ENCODE assay signal across 8 cellular contexts in the genomic region with DNA sequence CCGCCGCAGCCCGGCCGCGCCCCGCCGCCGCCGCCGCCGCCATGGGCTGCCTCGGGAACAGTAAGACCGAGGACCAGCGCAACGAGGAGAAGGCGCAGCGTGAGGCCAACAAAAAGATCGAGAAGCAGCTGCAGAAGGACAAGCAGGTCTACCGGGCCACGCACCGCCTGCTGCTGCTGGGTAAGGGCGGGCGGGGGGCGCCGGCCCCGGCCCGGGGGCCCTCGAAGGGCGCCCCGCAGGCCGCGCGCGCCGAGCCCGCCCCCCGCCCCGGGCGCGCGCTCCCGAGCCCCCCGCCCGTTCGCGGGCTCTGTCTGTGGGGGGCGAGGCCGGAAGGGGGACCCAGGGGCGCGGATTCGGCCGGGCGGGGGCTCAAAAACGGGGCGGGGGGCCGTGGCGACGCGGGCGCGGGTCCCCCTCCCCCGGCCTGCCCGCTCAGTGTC. TPM values are rescaled to one million over a fixed set of nuclear protein-coding genes. Genes with fewer than 3 reads are reported as not detected.
A peak's percentile ranks its signal among the peaks of the same experiment; 100 is the strongest.
DNase-seq lines count a peak whose midpoint lies in the region; ATAC-seq and TF ChIP-seq lines count a peak whose summit lies in the region.

No MANE protein-coding gene starts in this region.

- WGBS in adipose tissue, 3 donors = 0 to 1% (median 1%) methylated on average over 20 to 63 of the region's 63 CpGs
- WGBS in smooth muscle cell (ENCODE audit: low lambda C conversion rate) = no CpG with 5 or more reads among the region's 63 CpGs

- peak; percentile 77 for DNase-seq in activated CD8-positive, alpha-beta memory T cell treated with anti-CD3 and anti-CD28 coated beads for 24 hours
- DNase-seq in activated CD8-positive, alpha-beta memory T cell treated with anti-CD3 and anti-CD28 coated beads, Interleukin-2, amount 50 U/mL, for 4 hours = no peak
- no peak for DNase-seq in smooth muscle cell (lab: John Stamatoyannopoulos, UW; ENCODE audit: unreplicated experiment)

- peak overlapping the region; percentile 54 for H3K4me2 ChIP-seq in OCI-LY1 (ENCODE audit: low read length)
- H3K4me2 ChIP-seq in smooth muscle cell = peak overlapping the region; percentile 96

- peak overlapping the region; percentile 75 for H3K4me3 ChIP-seq in OCI-LY1 (ENCODE audit: low read depth, low read length, poor library complexity, severe bottlenecking)
- H3K4me3 ChIP-seq in iPS-15b (ENCODE audit: low read depth, low read length) = peak overlapping the region; percentile 64
- H3K4me3 ChIP-seq in smooth muscle cell = peak overlapping the region; percentile 100

- H3K9me3 ChIP-seq in OCI-LY1 (ENCODE audit: low read length) = no peaks in the 10 kb centered on the region
- no peaks in the 10 kb centered on the region for H3K9me3 ChIP-seq in iPS-15b (ENCODE audit: control insufficient read depth, insufficient read depth, low read length)
- no peaks in the 10 kb centered on the region for H3K9me3 ChIP-seq in smooth muscle cell (replicated peaks; ENCODE audit: low read depth)

- no peaks in the 10 kb centered on the region for H3K9me2 ChIP-seq in OCI-LY1 (ENCODE audit: low read depth, low read length)

- peak overlapping the region; percentile 84 for H3K9ac ChIP-seq in OCI-LY1 (ENCODE audit: low read length)
- H3K9ac ChIP-seq in iPS-15b (ENCODE audit: low read depth, low read length) = peak overlapping the region; percentile 73
- H3K9ac ChIP-seq in smooth muscle cell (ENCODE audit: low read depth) = peak overlapping the region; percentile 99

- H3K27me3 ChIP-seq in OCI-LY1 (ENCODE audit: insufficient read depth, low read length) (no peaks in the 10 kb centered on the region), iPS-15b (ENCODE audit: control insufficient read depth, insufficient read depth, low read length) (no peaks in the 10 kb centered on the region), smooth muscle cell (ENCODE audit: low read depth) (no peaks in the 10 kb centered on the region)

- H3K27ac ChIP-seq in OCI-LY1 (ENCODE audit: low read depth, low read length, poor library complexity, severe bottlenecking) (peak overlapping the region; percentile 90), adipose tissue (ENCODE audit: low read depth, low read length) (peak overlapping the region; percentile 75), smooth muscle cell (ENCODE audit: low read depth) (peak overlapping the region; percentile 100)

- H4K20me1 ChIP-seq in OCI-LY1 (ENCODE audit: insufficient read depth, low read length) (no peaks in the 10 kb centered on the region), smooth muscle cell (ENCODE audit: low read depth) (peaks cover 43% of the 10 kb centered on the region)

- H3K4me1 ChIP-seq in OCI-LY1 (ENCODE audit: insufficient read depth, low read length, severe bottlenecking) (peaks cover 51% of the 10 kb centered on the region), iPS-15b (ENCODE audit: control insufficient read depth, insufficient read depth, low read length) (peaks cover 30% of the 10 kb centered on the region), smooth muscle cell (ENCODE audit: low read depth) (peaks cover 38% of the 10 kb centered on the region)

- H3K79me2 ChIP-seq in OCI-LY1 (ENCODE audit: insufficient read depth, low read length) (peaks cover 45% of the 10 kb centered on the region), smooth muscle cell (ENCODE audit: low read depth) (peaks cover 49% of the 10 kb centered on the region)

- no peak for TF ChIP-seq CTCF in OCI-LY1 (IDR thresholded peaks at IDR 0.05; ENCODE audit: low read length)
- TF ChIP-seq CTCF in smooth muscle cell (IDR thresholded peaks at IDR 0.05; ENCODE audit: borderline replicate concordance, insufficient read depth, poor library complexity, severe bottlenecking) = no peak

- ATAC-seq in GM21367 (IDR thresholded peaks at IDR 0.05; ENCODE audit: unreplicated experiment) (no peak), HG03442 (IDR thresholded peaks at IDR 0.05; ENCODE audit: unreplicated experiment) (no peak)

- H3F3A ChIP-seq in OCI-LY1 (ENCODE audit: insufficient read depth, low read length) (0 out of 2 replicates have a peak, but pooled peaks cover 4% of the 10 kb centered on the region), smooth muscle cell (ENCODE audit: low read depth) (peaks cover 5% of the 10 kb centered on the region)

- H2AFZ ChIP-seq in OCI-LY1 (ENCODE audit: low read length) = no peak overlapping the region
- no peak overlapping the region for H2AFZ ChIP-seq in smooth muscle cell (ENCODE audit: low read depth)

- H3K36me3 ChIP-seq in OCI-LY1 (ENCODE audit: insufficient read depth, low read length) = peaks cover 18% of the 10 kb centered on the region; the same call in 1 of the 2 replicates
- peaks cover 3% of the 10 kb centered on the region for H3K36me3 ChIP-seq in iPS-15b (ENCODE audit: control insufficient read depth, insufficient read depth, low read length)
- H3K36me3 ChIP-seq in smooth muscle cell (ENCODE audit: low read depth) = no peaks in the 10 kb centered on the region

RNA-seq across cellular contexts. Expression of gene GNAS, which starts 39.2 kb away (rescaled TPM):
- polyA plus RNA-seq in adipose tissue = 100 to 1,000 TPM; 496 to 977 (median 949) TPM
- 1,103 and 1,240 TPM in 2 replicates for total RNA-seq in smooth muscle cell
- polyA plus RNA-seq in smooth muscle cell = 1,914 and 1,960 TPM in 2 replicates

RNA-seq across cellular contexts. Expression of gene GNAS-AS1, which starts 41.0 kb away (rescaled TPM):
- polyA plus RNA-seq in adipose tissue (under 1 TPM; 0.12 to 0.60 (median 0.34) TPM), smooth muscle cell (0.35 TPM in 1 of 2 replicates, not detected in the other)
- 0.13 and 0.40 TPM in 2 replicates for total RNA-seq in smooth muscle cell
